Comparison of ENCODE assay signal across 16 cellular contexts in the genomic region with DNA sequence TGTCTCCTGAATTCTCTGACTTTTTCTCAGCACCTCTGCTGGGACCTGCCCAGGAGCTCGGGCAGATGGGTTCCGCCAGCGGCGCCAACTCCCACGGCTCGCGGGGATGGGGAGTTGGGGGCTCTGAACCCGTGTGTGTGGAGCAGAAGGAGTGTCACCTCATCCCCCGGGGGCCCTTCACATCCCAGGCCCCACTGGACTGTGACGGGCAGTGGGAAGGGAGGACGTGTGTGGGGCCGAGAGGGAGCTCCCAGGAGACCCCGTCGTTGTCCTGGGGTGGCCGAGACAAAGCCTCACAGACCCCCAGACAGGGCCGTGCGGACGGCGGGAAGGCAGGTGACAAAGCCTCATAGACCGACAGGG.
DNase-seq lines count a peak whose midpoint lies in the region; ATAC-seq and TF ChIP-seq lines count a peak whose summit lies in the region.
"Had no signal": no experiment of that assay in that cellular context is flagged by ENCODE, and none has a peak within 500 bp of the region (broad histone marks: within the 10 kb centered on the region; RNA-seq: fewer than 3 reads in every experiment).

No MANE protein-coding gene starts in this region.

- H4K20me1 ChIP-seq in BLaER1: 0 out of 2 replicates have a peak, but pooled peaks cover 9% of the 10 kb centered on the region

- no peak overlapping the region for H4K8ac ChIP-seq in neuronal stem cell (ENCODE audit: low read depth, low read length)

- no peak overlapping the region for H2AFZ ChIP-seq in neuronal stem cell (ENCODE audit: low read length)

- TF ChIP-seq CTCF in RWPE2 (IDR thresholded peaks at IDR 0.05; ENCODE audit: poor library complexity, severe bottlenecking) (no peak), type B pancreatic cell (conservative IDR thresholded peaks at IDR 0.05) (no peak)

- no peak overlapping the region for H3K23ac ChIP-seq in neuronal stem cell (ENCODE audit: low read depth, low read length, poor library complexity)

- H3K36me3 ChIP-seq in BLaER1: no peaks in the 10 kb centered on the region
- H3K36me3 ChIP-seq in RWPE2 (ENCODE audit: low read depth): no peaks in the 10 kb centered on the region
- H3K36me3 ChIP-seq in neuronal stem cell (replicated peaks in 1 of 2; ENCODE audit: control insufficient read depth in 2 of 2, insufficient read depth in 2 of 2, low read length in 2 of 2): no peaks in the 10 kb centered on the region

- H2AK5ac ChIP-seq in neuronal stem cell (ENCODE audit: low read depth, low read length): peak overlapping the region; percentile 46

- H3K79me1 ChIP-seq in neuronal stem cell (ENCODE audit: low read depth, low read length): no peaks in the 10 kb centered on the region

- peak overlapping the region; percentile 3 for H2BK5ac ChIP-seq in neuronal stem cell (ENCODE audit: low read length)

- H3K4me2 ChIP-seq in BLaER1 (peak overlapping the region; percentile 71), neuronal stem cell (ENCODE audit: insufficient read depth, low read length, poor library complexity, severe bottlenecking) (no peak overlapping the region)

- H3K9me3 Mint-ChIP-seq in type B pancreatic cell: no peaks in the 10 kb centered on the region
- H3K9me3 Mint-ChIP-seq: CD8-positive, alpha-beta T cell had no signal

- H3K4me3 Mint-ChIP-seq in type B pancreatic cell: no peak overlapping the region
- H3K4me3 Mint-ChIP-seq: B cell; CD14-positive monocyte; CD8-positive, alpha-beta T cell; H9 had no signal

- H3K27ac Mint-ChIP-seq in type B pancreatic cell: no peak overlapping the region
- H3K27ac Mint-ChIP-seq: B cell; CD8-positive, alpha-beta T cell; H9 had no signal

- H3K9me3 ChIP-seq in BLaER1 (peaks cover 8% of the 10 kb centered on the region; the same call in 1 of the 2 replicates), RWPE2 (ENCODE audit: severe bottlenecking) (no peaks in the 10 kb centered on the region), neuronal stem cell (replicated peaks in 1 of 2; ENCODE audit: control insufficient read depth in 2 of 2, insufficient read depth in 1 of 2, low read depth in 1 of 2, low read length in 2 of 2) (peaks cover 0 to 4% of the 10 kb centered on the region in 2 donors)

- H3K4me1 Mint-ChIP-seq in type B pancreatic cell (ENCODE audit: unreplicated experiment): no peaks in the 10 kb centered on the region
- H3K4me1 Mint-ChIP-seq: B cell, CD14-positive monocyte, H9 had no signal

- H3K4me3 ChIP-seq in BLaER1 (no peak overlapping the region), RWPE2 (ENCODE audit: severe bottlenecking) (no peak overlapping the region), neuronal stem cell (ENCODE audit: low read length in 2 of 2) (no peak overlapping the region)

- peaks cover 71% of the 10 kb centered on the region for H3K27me3 ChIP-seq in BLaER1
- peaks cover 12% of the 10 kb centered on the region for H3K27me3 ChIP-seq in RWPE2 (ENCODE audit: insufficient read depth, poor library complexity, severe bottlenecking)
- no peaks in the 10 kb centered on the region for H3K27me3 ChIP-seq in neuronal stem cell (ENCODE audit: control insufficient read depth in 3 of 3, insufficient read depth in 3 of 3, low read depth in 1 of 3, low read length in 3 of 3)

- H3K9ac ChIP-seq in BLaER1: no peak overlapping the region
- H3K9ac ChIP-seq in neuronal stem cell (ENCODE audit: low read depth, low read length, poor library complexity): no peak overlapping the region

- ATAC-seq in RWPE2 (ENCODE audit: low read depth): no peak
- ATAC-seq: CD8-positive, alpha-beta T cell had no signal

- no CpG with 5 or more reads among the region's 20 CpGs for WGBS in neuronal stem cell (ENCODE audit: extremely low coverage in 2 of 2, insufficient read length in 2 of 2, insufficient replicate concordance in 1 of 2), 2 donors

- peak overlapping the region; percentile 49 for H2BK15ac ChIP-seq in neuronal stem cell (ENCODE audit: low read length)

- H3K14ac ChIP-seq in neuronal stem cell (ENCODE audit: low read length): peak overlapping the region; percentile 56

- H4K91ac ChIP-seq in neuronal stem cell (ENCODE audit: low read depth, low read length, poor library complexity): no peak overlapping the region

- no peak overlapping the region for H3K18ac ChIP-seq in neuronal stem cell (ENCODE audit: low read length)

- H3K27ac ChIP-seq in BLaER1 (no peak overlapping the region), RWPE2 (ENCODE audit: poor library complexity, severe bottlenecking) (no peak overlapping the region), neuronal stem cell (replicated peaks; ENCODE audit: low read length) (no peak overlapping the region)

- DNase-seq in RWPE2 (ENCODE audit: low spot score) (peak; percentile 35), neuronal stem cell (ENCODE audit: low spot score) (no peak), ureter (ENCODE audit: low spot score) (peak; percentile 37), type B pancreatic cell (ENCODE audit: extremely low spot score, unreplicated experiment) (no peak), HK-2 (ENCODE audit: unreplicated experiment) (no peak)
- DNase-seq in stimulated activated CD4-positive, alpha-beta T cell treated with anti-CD3 and anti-CD28 coated beads, Interleukin-4, amount 100 ng/mL, for 24 hours: no peak
- DNase-seq: CD8-positive, alpha-beta T cell; COR-L47; DMS153; DND-41; GDM1; GOT3; H9 had no signal

- no peaks in the 10 kb centered on the region for H3K36me3 Mint-ChIP-seq in type B pancreatic cell
- H3K36me3 Mint-ChIP-seq: CD14-positive monocyte; CD8-positive, alpha-beta T cell had no signal

- no peak overlapping the region for H2BK120ac ChIP-seq in neuronal stem cell (ENCODE audit: low read depth, low read length)

- H3K4ac ChIP-seq in neuronal stem cell (ENCODE audit: low read length): no peak overlapping the region

- H3K4me1 ChIP-seq in BLaER1: peaks cover 53% of the 10 kb centered on the region
- H3K4me1 ChIP-seq in RWPE2 (ENCODE audit: insufficient read depth, poor library complexity, severe bottlenecking): no peaks in the 10 kb centered on the region
- H3K4me1 ChIP-seq in neuronal stem cell (ENCODE audit: control insufficient read depth in 2 of 2, insufficient read depth in 1 of 2, low read depth in 1 of 2, low read length in 2 of 2): peaks cover 0 to 5% of the 10 kb centered on the region in 2 donors

- H2BK12ac ChIP-seq in neuronal stem cell (ENCODE audit: low read length): no peak overlapping the region

- no peaks in the 10 kb centered on the region for H3K27me3 Mint-ChIP-seq in type B pancreatic cell
- H3K27me3 Mint-ChIP-seq: B cell had no signal

Comparison
In these comparisons a context has a peak if more than half of its experiments do, and no peak if none do; other contexts are left out.
1. DNase-seq: peak in RWPE2 (single experiment) and ureter (single experiment); none in neuronal stem cell (single experiment), type B pancreatic cell (single experiment), HK-2 (single experiment) and stimulated activated CD4-positive, alpha-beta T cell treated with anti-CD3 and anti-CD28 coated beads, Interleukin-4, amount 100 ng/mL, for 24 hours (single experiment).